ENCODE assay signal across 1 cellular context in genomic region chr1:70043806-70044205, GRCh38.
TF ChIP-seq lines count a peak whose summit lies in the region.

No MANE protein-coding gene starts in this region.

TF ChIP-seq in SK-N-SH treated with all-trans-retinoic acid at 6 μM for 48 hours, 23 proteins besides CTCF, POLR2A, EP300 and RAD21 (continued from another document):
- TF ChIP-seq, protein P1, sequence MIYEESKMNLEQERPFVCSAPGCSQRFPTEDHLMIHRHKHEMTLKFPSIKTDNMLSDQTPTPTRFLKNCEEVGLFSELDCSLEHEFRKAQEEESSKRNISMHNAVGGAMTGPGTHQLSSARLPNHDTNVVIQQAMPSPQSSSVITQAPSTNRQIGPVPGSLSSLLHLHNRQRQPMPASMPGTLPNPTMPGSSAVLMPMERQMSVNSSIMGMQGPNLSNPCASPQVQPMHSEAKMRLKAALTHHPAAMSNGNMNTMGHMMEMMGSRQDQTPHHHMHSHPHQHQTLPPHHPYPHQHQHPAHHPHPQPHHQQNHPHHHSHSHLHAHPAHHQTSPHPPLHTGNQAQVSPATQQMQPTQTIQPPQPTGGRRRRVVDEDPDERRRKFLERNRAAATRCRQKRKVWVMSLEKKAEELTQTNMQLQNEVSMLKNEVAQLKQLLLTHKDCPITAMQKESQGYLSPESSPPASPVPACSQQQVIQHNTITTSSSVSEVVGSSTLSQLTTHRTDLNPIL (CRISPR knock-in tag; IDR thresholded peaks at IDR 0.05; ENCODE audit: low read depth) = no peak
